Comparison of ENCODE assay signal across 26 cellular contexts in the genomic region with DNA sequence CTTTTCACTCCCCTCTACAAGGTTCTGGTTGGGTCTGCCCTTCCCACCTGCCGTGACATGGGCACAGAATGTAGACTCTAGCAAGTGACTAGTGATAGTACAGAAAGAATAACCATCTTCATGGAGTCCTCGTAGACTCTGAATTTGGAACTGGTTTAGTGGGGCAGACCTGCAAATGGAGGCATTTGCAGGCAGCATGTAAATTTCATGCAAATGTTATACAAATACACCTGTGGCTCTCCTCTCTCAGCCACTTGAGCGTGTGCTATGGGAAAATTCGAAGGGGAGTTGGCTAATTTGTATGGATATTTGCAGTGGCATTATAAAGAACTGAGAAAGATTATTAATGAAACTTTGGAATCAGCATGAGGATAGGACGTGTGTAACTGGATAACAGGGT.
"Had no signal": no experiment of that assay in that cellular context is flagged by ENCODE, and none has a peak within 500 bp of the region (broad histone marks: within the 10 kb centered on the region; RNA-seq: fewer than 3 reads in every experiment).

No MANE protein-coding gene starts in this region.

- H3K36me3 ChIP-seq: brain microvascular endothelial cell, MG63, Peyer's patch, SJSA1 had no signal

- H3K36me3 Mint-ChIP-seq: activated CD4-positive, alpha-beta memory T cell treated with anti-CD3 and anti-CD28 coated beads for 36 hours; activated naive CD8-positive, alpha-beta T cell had no signal

- H3K27me3 Mint-ChIP-seq: activated B cell treated with CpG ODN at 0.5 μM for 24 hours; activated CD4-positive, alpha-beta memory T cell treated with anti-CD3 and anti-CD28 coated beads for 36 hours; activated CD4-positive, alpha-beta T cell treated with anti-CD3 and anti-CD28 coated beads, Interleukin-2, amount 10 ng/mL, durations not matched to agents 7 days and 5 days; activated naive CD8-positive, alpha-beta T cell had no signal

- H3K9me3 Mint-ChIP-seq: activated B cell treated with CpG ODN at 0.5 μM for 24 hours; activated CD4-positive, alpha-beta memory T cell treated with anti-CD3 and anti-CD28 coated beads for 36 hours; activated CD4-positive, alpha-beta T cell treated with anti-CD3 and anti-CD28 coated beads, Interleukin-2, amount 10 ng/mL, durations not matched to agents 7 days and 5 days; activated naive CD4-positive, alpha-beta T cell treated with anti-CD3 and anti-CD28 coated beads for 36 hours; activated T-cell treated with anti-CD3 and anti-CD28 coated beads, Interleukin-2, amount 50 U/mL, for 4 hours; T-helper 1 cell treated with Interleukin-12 subunit alpha and Interleukin-12 subunit beta and Interleukin-4 antibody, amounts not matched to agents 30 μg/mL and 1 μg/mL, for 36 hours had no signal

- H3K27ac Mint-ChIP-seq: activated B cell treated with CpG ODN at 0.5 μM for 24 hours; activated CD4-positive, alpha-beta memory T cell treated with anti-CD3 and anti-CD28 coated beads for 36 hours; activated CD4-positive, alpha-beta T cell treated with anti-CD3 and anti-CD28 coated beads, Interleukin-2, amount 10 ng/mL, durations not matched to agents 7 days and 5 days; activated naive CD4-positive, alpha-beta T cell treated with anti-CD3 and anti-CD28 coated beads for 36 hours; activated naive CD8-positive, alpha-beta T cell; T-helper 1 cell treated with Interleukin-12 subunit alpha and Interleukin-12 subunit beta and Interleukin-4 antibody, amounts not matched to agents 30 μg/mL and 1 μg/mL, for 36 hours had no signal

- ATAC-seq: activated T-cell treated with anti-CD3 and anti-CD28 coated beads, Interleukin-2, amount 50 U/mL, for 4 hours; SK-N-SH treated with all-trans-retinoic acid at 6 μM for 48 hours had no signal

- H3K4me3 Mint-ChIP-seq: activated B cell treated with CpG ODN at 0.5 μM for 24 hours; activated CD4-positive, alpha-beta memory T cell treated with anti-CD3 and anti-CD28 coated beads for 36 hours; activated CD4-positive, alpha-beta T cell treated with anti-CD3 and anti-CD28 coated beads, Interleukin-2, amount 10 ng/mL, durations not matched to agents 7 days and 5 days; activated naive CD4-positive, alpha-beta T cell treated with anti-CD3 and anti-CD28 coated beads for 36 hours; activated naive CD8-positive, alpha-beta T cell; activated T-cell treated with anti-CD3 and anti-CD28 coated beads, Interleukin-2, amount 50 U/mL, for 4 hours; T-helper 1 cell treated with Interleukin-12 subunit alpha and Interleukin-12 subunit beta and Interleukin-4 antibody, amounts not matched to agents 30 μg/mL and 1 μg/mL, for 36 hours had no signal

- H3K27ac ChIP-seq: brain microvascular endothelial cell, KMS-11, Peyer's patch, RWPE1, SJSA1 had no signal

- H3K4me3 ChIP-seq: MG63, Peyer's patch, SJSA1 had no signal

- H3K4me2 ChIP-seq: KMS-11 had no signal

- H3K4me1 Mint-ChIP-seq: activated B cell treated with CpG ODN at 0.5 μM for 24 hours; activated CD4-positive, alpha-beta T cell treated with anti-CD3 and anti-CD28 coated beads, Interleukin-2, amount 10 ng/mL, durations not matched to agents 7 days and 5 days had no signal

- DNase-seq: activated B cell treated with CpG ODN at 0.5 μM for 24 hours; activated CD4-positive, alpha-beta memory T cell treated with anti-CD3 and anti-CD28 coated beads for 36 hours; activated CD4-positive, alpha-beta T cell treated with anti-CD3 and anti-CD28 coated beads for 1 hour; activated CD4-positive, alpha-beta T cell treated with anti-CD3 and anti-CD28 coated beads, Interleukin-2, amount 10 ng/mL, durations not matched to agents 7 days and 5 days; activated CD8-positive, alpha-beta memory T cell treated with anti-CD3 and anti-CD28 coated beads for 24 hours; activated gamma-delta T cell; activated naive CD4-positive, alpha-beta T cell treated with anti-CD3 and anti-CD28 coated beads for 36 hours; activated T-cell treated with anti-CD3 and anti-CD28 coated beads, Interleukin-2, amount 50 U/mL, for 4 hours; amygdala; brain microvascular endothelial cell; MG63; NCI-H1105 treated with DMSO at 0.1 percent for 48 hours; NCI-H1436 treated with DMSO at 0.1 percent for 48 hours; NCI-H187; NCI-H2081; NCI-H2227 treated with DMSO at 0.1 percent for 48 hours; NCI-H69; Peyer's patch; SHP77; T-helper 9 cell had no signal

- H3K27me3 ChIP-seq: brain microvascular endothelial cell, MG63, Peyer's patch, SJSA1 had no signal

- H3K9me3 ChIP-seq: MG63, Peyer's patch, SJSA1 had no signal

- H3K4me1 ChIP-seq: Peyer's patch, SJSA1 had no signal
